31 cellular contexts compared by ENCODE assay signal in genomic region chr5:18517641-18518380, GRCh38.
"Had no signal": no experiment of that assay in that cellular context is flagged by ENCODE, and none has a peak within 500 bp of the region (broad histone marks: within the 10 kb centered on the region; RNA-seq: fewer than 3 reads in every experiment).

No MANE protein-coding gene starts in this region.

- H3K4me1 ChIP-seq: adrenal gland, ascending aorta, body of pancreas, breast epithelium had no signal

- H3K36me3 ChIP-seq: adrenal gland, ascending aorta, brain microvascular endothelial cell, breast epithelium, cardiac muscle cell had no signal

- DNase-seq: activated effector memory CD4-positive, alpha-beta T cell treated with anti-CD3 and anti-CD28 coated beads, Interleukin-2, amount 50 U/mL, for 16 hours; activated effector memory CD4-positive, alpha-beta T cell treated with Interleukin-2 at 50 U/mL for 16 hours; activated gamma-delta T cell; activated gamma-delta T cell treated with Interleukin-2 at 50 U/mL for 16 hours; activated naive CD4-positive, alpha-beta T cell; activated naive CD4-positive, alpha-beta T cell treated with anti-CD3 and anti-CD28 coated beads for 36 hours; activated naive CD4-positive, alpha-beta T cell treated with anti-CD3 and anti-CD28 coated beads, Interleukin-2, amount 10 ng/mL, durations not matched to agents 7 days and 5 days; activated naive CD4-positive, alpha-beta T cell treated with anti-CD3 and anti-CD28 coated beads, Interleukin-2, amount 50 U/mL, for 16 hours; activated naive CD4-positive, alpha-beta T cell treated with Interleukin-2 at 50 U/mL for 16 hours; activated naive CD8-positive, alpha-beta T cell treated with anti-CD3 and anti-CD28 coated beads for 36 hours; activated naive CD8-positive, alpha-beta T cell treated with anti-CD3 and anti-CD28 coated beads, Interleukin-2, amount 10 ng/mL, durations not matched to agents 7 days and 5 days; activated naive CD8-positive, alpha-beta T cell treated with anti-CD3 and anti-CD28 coated beads, Interleukin-2, amount 50 U/mL, for 24 hours; activated T-cell treated with anti-CD3 and anti-CD28 coated beads, Interleukin-2, amount 50 U/mL, for 24 hours; activated T-cell treated with anti-CD3 and anti-CD28 coated beads, Interleukin-2, amount 50 U/mL, for 4 hours; activated T-cell treated with anti-CD3 and anti-CD28 coated beads, Interleukin-2, amount 50 U/mL, for 48 hours; activated T-cell treated with anti-CD3 and anti-CD28 coated beads, Interleukin-2, amount 50 U/mL, for 72 hours; adrenal gland; amniotic stem cell; amygdala; anterior cingulate cortex; aorta; body of pancreas; brain microvascular endothelial cell; caudate nucleus; central memory CD4-positive, alpha-beta T cell; cerebellar nuclear complex had no signal

- H3K9me3 ChIP-seq: adrenal gland, ascending aorta, body of pancreas had no signal

- FAIRE-seq: astrocyte, bronchial epithelial cell had no signal

- H3K27me3 ChIP-seq: adrenal gland, ascending aorta, body of pancreas, brain microvascular endothelial cell, breast epithelium, cardiac muscle cell had no signal

- H3K4me3 ChIP-seq: adrenal gland, ascending aorta, body of pancreas, breast epithelium, cardiac muscle cell had no signal
